ENCODE assay signal across 8 cellular contexts in the genomic region with DNA sequence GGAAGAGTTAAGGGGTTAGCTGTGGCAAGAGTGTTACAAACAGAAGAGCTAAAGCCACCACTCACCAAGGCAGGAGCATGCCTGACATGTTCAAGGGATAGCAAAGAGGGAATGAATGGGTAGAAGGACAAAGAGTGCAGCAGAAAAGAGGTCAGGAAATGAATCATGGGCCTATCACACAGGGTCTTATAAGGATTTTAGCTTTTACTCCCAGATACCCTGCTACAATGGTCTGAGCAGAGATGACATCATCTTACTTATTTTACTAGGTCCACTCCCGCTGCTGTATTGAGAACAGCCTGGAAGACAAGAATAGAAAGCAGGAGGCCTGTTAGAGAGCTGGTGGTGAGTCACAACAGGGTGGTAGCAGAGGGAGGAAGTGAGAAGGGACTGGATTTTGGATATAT. TPM values are rescaled to one million over a fixed set of nuclear protein-coding genes. Genes with fewer than 3 reads are reported as not detected.
A peak's percentile ranks its signal among the peaks of the same experiment; 100 is the strongest.
DNase-seq lines count a peak whose midpoint lies in the region; ATAC-seq, FAIRE-seq and TF ChIP-seq lines count a peak whose summit lies in the region.

No MANE protein-coding gene starts in this region.

- peak; percentile 95 for ATAC-seq in GM21619 (IDR thresholded peaks at IDR 0.05; ENCODE audit: unreplicated experiment)
- ATAC-seq in HepG2: no peak
- ATAC-seq in WTC11: no peak

- no peak overlapping the region for H3K4me3 ChIP-seq in HepG2 (replicated peaks in 1 of 3; ENCODE audit: insufficient read depth in 1 of 3, low read depth in 2 of 3, low read length in 3 of 3)

- FAIRE-seq in HTR-8/SVneo (lab: Jason Lieb, UNC) (no peak), HepG2 (lab: Jason Lieb, UNC) (no peak)

- TF ChIP-seq EP300 in HepG2 (IDR thresholded peaks at IDR 0.05; ENCODE audit: low read depth in 2 of 2, low read length in 2 of 2) (no peak), HepG2 (CRISPR knock-in tag; IDR thresholded peaks at IDR 0.05; ENCODE audit: borderline replicate concordance) (no peak)

- H4K20me1 ChIP-seq in HepG2 (ENCODE audit: insufficient read depth, low read length): no peaks in the 10 kb centered on the region

- POLR2A ChIA-PET in HepG2 (lab: Yijun Ruan, JAX): no interaction called here
- POLR2A ChIA-PET in WTC11 (lab: Charles Lee): no interaction called here

- H3K36me3 ChIP-seq in HepG2 (replicated peaks in 1 of 2; ENCODE audit: control insufficient read depth in 1 of 2, insufficient read depth in 2 of 2, low read length in 2 of 2): peaks cover 6 to 33% of the 10 kb centered on the region in 2 experiments; a peak in 4 of 5 replicates

- in situ Hi-C loops in HepG2 (cut with HindIII; ENCODE audit: extremely low pct_ligation_motif_present, low pct_unique_long_range_greater_than_20kb): no loop called here

- intact Hi-C loops in HepG2 (cut with micrococcal nuclease; ENCODE audit: unreplicated experiment): no loop called here

- H3K36me3 Mint-ChIP-seq in WTC11: no peaks in the 10 kb centered on the region

- no peak overlapping the region for H3K4me3 Mint-ChIP-seq in WTC11

- peaks cover 14% of the 10 kb centered on the region for H3K4me1 ChIP-seq in HepG2 (ENCODE audit: insufficient read depth, low read length)

- WGBS in HepG2 (ENCODE audit: low lambda C conversion rate): 100% methylated on average over 1 of the region's 1 CpG

- no peaks in the 10 kb centered on the region for H3K27me3 Mint-ChIP-seq in WTC11 (ENCODE audit: low read depth)

- H3K4me2 ChIP-seq in HepG2 (ENCODE audit: low read depth, low read length): no peak overlapping the region

- no peak for TF ChIP-seq RAD21 in HepG2 (CRISPR knock-in tag; IDR thresholded peaks at IDR 0.05)

- no peak for TF ChIP-seq POLR2A in HepG2 (IDR thresholded peaks at IDR 0.05; ENCODE audit: insufficient read depth in 1 of 2, low read depth in 2 of 2, low read length in 2 of 2)

- no peaks in the 10 kb centered on the region for H3K9me3 ChIP-seq in HepG2 (ENCODE audit: low read length)

- CTCF ChIA-PET in HepG2 (lab: Yijun Ruan, JAX; ENCODE audit: low intra/inter-chr PET ratio, low total read pairs): no interaction called here
- CTCF ChIA-PET in WTC11 (lab: Charles Lee): interaction anchor here (2.5 kb wide), 1 partner anchor 10 kb away, joined by 7 read pairs; a partner anchor contains a TSS

- TF ChIP-seq CTCF in HepG2 (CRISPR knock-in tag; IDR thresholded peaks at IDR 0.05) (no peak), WTC11 (IDR thresholded peaks at IDR 0.05) (no peak)

- H2AFZ ChIP-seq in HepG2 (ENCODE audit: low read length): no peak overlapping the region

- H3K79me2 ChIP-seq in HepG2 (ENCODE audit: insufficient read depth, low read length): no peaks in the 10 kb centered on the region

- H3K27ac ChIP-seq in HepG2 (ENCODE audit: extremely low read length, insufficient read depth, low read length): no peak overlapping the region

- H3K9me3 Mint-ChIP-seq in WTC11: no peaks in the 10 kb centered on the region

- no peaks in the 10 kb centered on the region for H3K4me1 Mint-ChIP-seq in WTC11

- no peak overlapping the region for H3K9ac ChIP-seq in HepG2 (ENCODE audit: insufficient read depth, low read depth, low read length)

- no peak overlapping the region; the same call in 1 of the 2 replicates for H3K27ac Mint-ChIP-seq in WTC11

- DNase-seq in GM04504 (ENCODE audit: low read depth) (peak; percentile 69), HTR-8/SVneo (ENCODE audit: insufficient read length, low spot score) (peak; percentile 42), astrocyte of the hippocampus (ENCODE audit: low read depth, low spot score) (peak; percentile 89), HepG2 (ENCODE audit: low spot score) (no peak), DMS79 treated with DMSO at 0.1 percent for 48 hours (lab: John Stamatoyannopoulos, UW) (no peak), WTC11 (ENCODE audit: low spot score) (no peak)
- no peak for DNase-seq in activated naive CD4-positive, alpha-beta T cell treated with anti-CD3 and anti-CD28 coated beads, Interleukin-2, amount 50 U/mL, for 16 hours

- H3K27me3 ChIP-seq in HepG2 (ENCODE audit: control insufficient read depth in 1 of 2, insufficient read depth in 2 of 2, low read length in 2 of 2): no peaks in the 10 kb centered on the region

- BruUV-seq in HepG2 (replicated peaks; lab: Mats Ljungman, UMichigan): no TSS peak

TF ChIP-seq in HepG2, 621 proteins besides CTCF, POLR2A, EP300 and RAD21:
- TF ChIP-seq ATF7 (IDR thresholded peaks at IDR 0.05) (peak; percentile 81), ATF7 (CRISPR knock-in tag; IDR thresholded peaks at IDR 0.05) (no peak), FOXP1 (IDR thresholded peaks at IDR 0.05) (no peak), FOXP1 (CRISPR knock-in tag; IDR thresholded peaks at IDR 0.05) (no peak)
TF ChIP-seq in HepG2: peak in this region for 1.

TF ChIP-seq in WTC11, 78 proteins besides CTCF, POLR2A, EP300 and RAD21 (continues in another document):
- no peak for TF ChIP-seq SMAD3 (CRISPR knock-in tag; IDR thresholded peaks at IDR 0.05; ENCODE audit: borderline replicate concordance)
- TF ChIP-seq, protein P1, sequence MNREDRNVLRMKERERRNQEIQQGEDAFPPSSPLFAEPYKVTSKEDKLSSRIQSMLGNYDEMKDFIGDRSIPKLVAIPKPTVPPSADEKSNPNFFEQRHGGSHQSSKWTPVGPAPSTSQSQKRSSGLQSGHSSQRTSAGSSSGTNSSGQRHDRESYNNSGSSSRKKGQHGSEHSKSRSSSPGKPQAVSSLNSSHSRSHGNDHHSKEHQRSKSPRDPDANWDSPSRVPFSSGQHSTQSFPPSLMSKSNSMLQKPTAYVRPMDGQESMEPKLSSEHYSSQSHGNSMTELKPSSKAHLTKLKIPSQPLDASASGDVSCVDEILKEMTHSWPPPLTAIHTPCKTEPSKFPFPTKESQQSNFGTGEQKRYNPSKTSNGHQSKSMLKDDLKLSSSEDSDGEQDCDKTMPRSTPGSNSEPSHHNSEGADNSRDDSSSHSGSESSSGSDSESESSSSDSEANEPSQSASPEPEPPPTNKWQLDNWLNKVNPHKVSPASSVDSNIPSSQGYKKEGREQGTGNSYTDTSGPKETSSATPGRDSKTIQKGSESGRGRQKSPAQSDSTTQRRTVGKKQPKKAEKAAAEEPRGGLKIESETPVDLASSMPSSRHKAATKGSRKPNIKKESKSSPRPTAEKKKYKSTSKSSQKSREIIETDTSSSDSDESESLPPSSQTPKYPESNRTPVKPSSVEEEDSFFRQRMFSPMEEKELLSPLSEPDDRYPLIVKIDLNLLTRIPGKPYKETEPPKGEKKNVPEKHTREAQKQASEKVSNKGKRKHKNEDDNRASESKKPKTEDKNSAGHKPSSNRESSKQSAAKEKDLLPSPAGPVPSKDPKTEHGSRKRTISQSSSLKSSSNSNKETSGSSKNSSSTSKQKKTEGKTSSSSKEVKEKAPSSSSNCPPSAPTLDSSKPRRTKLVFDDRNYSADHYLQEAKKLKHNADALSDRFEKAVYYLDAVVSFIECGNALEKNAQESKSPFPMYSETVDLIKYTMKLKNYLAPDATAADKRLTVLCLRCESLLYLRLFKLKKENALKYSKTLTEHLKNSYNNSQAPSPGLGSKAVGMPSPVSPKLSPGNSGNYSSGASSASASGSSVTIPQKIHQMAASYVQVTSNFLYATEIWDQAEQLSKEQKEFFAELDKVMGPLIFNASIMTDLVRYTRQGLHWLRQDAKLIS (CRISPR knock-in tag; IDR thresholded peaks at IDR 0.05; ENCODE audit: borderline replicate concordance): no peak
- no peak for TF ChIP-seq KAT7 (CRISPR knock-in tag; IDR thresholded peaks at IDR 0.05; ENCODE audit: borderline replicate concordance)
- TF ChIP-seq, protein P2, sequence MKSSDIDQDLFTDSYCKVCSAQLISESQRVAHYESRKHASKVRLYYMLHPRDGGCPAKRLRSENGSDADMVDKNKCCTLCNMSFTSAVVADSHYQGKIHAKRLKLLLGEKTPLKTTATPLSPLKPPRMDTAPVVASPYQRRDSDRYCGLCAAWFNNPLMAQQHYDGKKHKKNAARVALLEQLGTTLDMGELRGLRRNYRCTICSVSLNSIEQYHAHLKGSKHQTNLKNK (CRISPR knock-in tag; IDR thresholded peaks at IDR 0.05): no peak
- TF ChIP-seq TEAD1 (CRISPR knock-in tag; IDR thresholded peaks at IDR 0.05): no peak
- TF ChIP-seq, protein P3, sequence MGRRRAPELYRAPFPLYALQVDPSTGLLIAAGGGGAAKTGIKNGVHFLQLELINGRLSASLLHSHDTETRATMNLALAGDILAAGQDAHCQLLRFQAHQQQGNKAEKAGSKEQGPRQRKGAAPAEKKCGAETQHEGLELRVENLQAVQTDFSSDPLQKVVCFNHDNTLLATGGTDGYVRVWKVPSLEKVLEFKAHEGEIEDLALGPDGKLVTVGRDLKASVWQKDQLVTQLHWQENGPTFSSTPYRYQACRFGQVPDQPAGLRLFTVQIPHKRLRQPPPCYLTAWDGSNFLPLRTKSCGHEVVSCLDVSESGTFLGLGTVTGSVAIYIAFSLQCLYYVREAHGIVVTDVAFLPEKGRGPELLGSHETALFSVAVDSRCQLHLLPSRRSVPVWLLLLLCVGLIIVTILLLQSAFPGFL (CRISPR knock-in tag; IDR thresholded peaks at IDR 0.05; ENCODE audit: borderline replicate concordance): no peak

RNA-seq across cellular contexts. Expression of a gene that starts 9.8 kb away (rescaled TPM):
- total RNA-seq in HepG2 (2016; rRNA removed; fragmentation: Illumina TruSeq; extraction: Trizol) (5.9 and 6.5 TPM in 2 replicates), WTC11 (2021) (5.2 to 6.6 TPM (median 5.9 TPM) in 3 replicates)
- 0.97 and 1.5 TPM in 2 replicates for total RNA-seq in HepG2 (2016; cell fraction: cytosol; rRNA removed; fragmentation: Illumina TruSeq; extraction: Trizol; ENCODE audit: low read depth)
- 6.1 and 8.4 TPM in 2 replicates for total RNA-seq in HepG2 (2016; cell fraction: insoluble cytoplasmic fraction; rRNA removed; fragmentation: Illumina TruSeq; extraction: Trizol)
- 2.9 and 3.1 TPM in 2 replicates for total RNA-seq in HepG2 (2016; cell fraction: membrane; rRNA removed; fragmentation: Illumina TruSeq; extraction: Trizol)
- 7.3 and 7.7 TPM in 2 replicates for total RNA-seq in HepG2 (2016; cell fraction: nucleus; rRNA removed; fragmentation: Illumina TruSeq; extraction: Trizol)
- polyA plus RNA-seq in HepG2 (2011; rRNA removed): 3.3 and 3.8 TPM in 2 replicates
- 1.7 and 3.2 TPM in 2 replicates for polyA plus RNA-seq in HepG2 (2011; cell fraction: cytosol; rRNA removed)
- 3.8 and 4.1 TPM in 2 replicates for polyA plus RNA-seq in HepG2 (2011; cell fraction: nucleus; rRNA removed)
- polyA plus RNA-seq in HepG2 (2012): 3.3 and 3.7 TPM in 2 replicates
- polyA plus RNA-seq in HepG2 (2016; cell fraction: cytosol; fragmentation: Illumina TruSeq; extraction: Trizol; ENCODE audit: low read depth): 0.31 and 0.53 TPM in 2 replicates
- polyA plus RNA-seq in HepG2 (2016; cell fraction: insoluble cytoplasmic fraction; fragmentation: Illumina TruSeq; extraction: Trizol; ENCODE audit: low read depth): 5.9 and 6.0 TPM in 2 replicates
- polyA plus RNA-seq in HepG2 (2016; cell fraction: membrane; fragmentation: Illumina TruSeq; extraction: Trizol; ENCODE audit: low read depth): 0.86 and 0.92 TPM in 2 replicates
- 7.2 and 8.1 TPM in 2 replicates for polyA plus RNA-seq in HepG2 (2016; cell fraction: nucleus; fragmentation: Illumina TruSeq; extraction: Trizol; ENCODE audit: insufficient read depth, low read depth)
- 6.7 and 13.1 TPM in 2 replicates for polyA minus RNA-seq in HepG2 (2011; rRNA and poly(A)+ RNA removed; ENCODE audit: low replicate concordance)
- polyA minus RNA-seq in HepG2 (2011; cell fraction: cytosol; rRNA and poly(A)+ RNA removed): 2.2 and 4.3 TPM in 2 replicates
- 15.3 and 18.3 TPM in 2 replicates for polyA minus RNA-seq in HepG2 (2011; cell fraction: nucleus; rRNA and poly(A)+ RNA removed)

Comparison
In these comparisons a context has a peak if more than half of its experiments do, and no peak if none do; other contexts are left out.
1. DNase-seq: peak in GM04504 (single experiment), HTR-8/SVneo (single experiment) and astrocyte of the hippocampus (single experiment); none in HepG2 (single experiment), DMS79 treated with DMSO at 0.1 percent for 48 hours (single experiment), WTC11 (single experiment) and activated naive CD4-positive, alpha-beta T cell treated with anti-CD3 and anti-CD28 coated beads, Interleukin-2, amount 50 U/mL, for 16 hours (single experiment).